In genomic region chr5:123514615-123515355, GRCh38 we compare ENCODE assay signal across 12 cellular contexts. TPM values are rescaled to one million over a fixed set of nuclear protein-coding genes. Genes with fewer than 3 reads are reported as not detected.
A peak's percentile ranks its signal among the peaks of the same experiment; 100 is the strongest.
DNase-seq lines count a peak whose midpoint lies in the region; ATAC-seq, FAIRE-seq and TF ChIP-seq lines count a peak whose summit lies in the region.
"Had no signal": no experiment of that assay in that cellular context is flagged by ENCODE, and none has a peak within 500 bp of the region (broad histone marks: within the 10 kb centered on the region; RNA-seq: fewer than 3 reads in every experiment).

No MANE protein-coding gene starts in this region.

- POLR2A ChIA-PET in CD4-positive, alpha-beta T cell (lab: Charles Lee) = interaction anchor here (6.4 kb wide), 1 partner anchor 91 kb away, joined by 181 read pairs; the partner anchor contains the start of gene CEP120

- H3K27ac Mint-ChIP-seq in CD4-positive, alpha-beta T cell = peak overlapping the region; percentile 28
- H3K27ac Mint-ChIP-seq in activated naive CD8-positive, alpha-beta T cell treated with anti-CD3 and anti-CD28 coated beads for 36 hours = no peak overlapping the region

- H3K9me3 Mint-ChIP-seq in CD4-positive, alpha-beta T cell = no peaks in the 10 kb centered on the region
- H3K9me3 Mint-ChIP-seq in activated naive CD8-positive, alpha-beta T cell treated with anti-CD3 and anti-CD28 coated beads for 36 hours = no peaks in the 10 kb centered on the region

- intact Hi-C loops in CD4-positive, alpha-beta T cell (cut with DNase I, micrococcal nuclease) = loop anchor here in 1 of 2 experiments (5.0 kb wide), 1 partner anchor 742 kb away; no protein-coding TSS in a partner anchor
- intact Hi-C loops in kidney (cut with DNase I) = no loop called here

- H3K9me3 ChIP-seq in CD4-positive, alpha-beta T cell (ENCODE audit: control insufficient read depth, low read length) = no peaks in the 10 kb centered on the region
- no peaks in the 10 kb centered on the region for H3K9me3 ChIP-seq in mucosa of rectum (ENCODE audit: control insufficient read depth in 2 of 2, low read length in 2 of 2)
- H3K9me3 ChIP-seq in kidney (ENCODE audit: control insufficient read depth in 1 of 2, low read length in 2 of 2) = no peaks in the 10 kb centered on the region
- H3K9me3 ChIP-seq: testis had no signal

- no peak for DNase-seq in CD4-positive, alpha-beta T cell
- DNase-seq in GM12891 (ENCODE audit: insufficient read length, low spot score) (no peak), kidney (no peak)
- DNase-seq in activated naive CD8-positive, alpha-beta T cell treated with anti-CD3 and anti-CD28 coated beads for 36 hours = no peak
- no peak for DNase-seq in activated effector memory CD4-positive, alpha-beta T cell treated with Interleukin-2 at 50 U/mL for 16 hours
- DNase-seq: caudate nucleus, testis had no signal

- TF ChIP-seq POLR2A in GM12891 (IDR thresholded peaks at IDR 0.05; ENCODE audit: low read depth, low read length) = no peak

- no peaks in the 10 kb centered on the region for H3K27me3 Mint-ChIP-seq in CD4-positive, alpha-beta T cell
- no peaks in the 10 kb centered on the region for H3K27me3 Mint-ChIP-seq in activated naive CD8-positive, alpha-beta T cell treated with anti-CD3 and anti-CD28 coated beads for 36 hours

- peak; percentile 51 for FAIRE-seq in GM12891 (lab: Jason Lieb, UNC)
- FAIRE-seq in kidney (lab: Jason Lieb, UNC) = no peak
- FAIRE-seq: RCC 7860 had no signal

- H3K36me3 ChIP-seq in mucosa of rectum (ENCODE audit: control insufficient read depth in 2 of 2, insufficient read depth in 2 of 2, low read length in 2 of 2) (no peaks in the 10 kb centered on the region), kidney (ENCODE audit: control insufficient read depth in 1 of 2, insufficient read depth in 2 of 2, low read length in 2 of 2) (no peaks in the 10 kb centered on the region)

- H3K27ac ChIP-seq in CD4-positive, alpha-beta T cell (ENCODE audit: low read depth, low read length) = no peak overlapping the region
- peak overlapping the region; percentile 6 to 11 for H3K27ac ChIP-seq in mucosa of rectum (ENCODE audit: low read depth in 2 of 2, low read length in 2 of 2)
- no peak overlapping the region for H3K27ac ChIP-seq in kidney (ENCODE audit: low read depth in 2 of 2, low read length in 2 of 2)
- H3K27ac ChIP-seq: testis had no signal

- H3K27me3 ChIP-seq in CD4-positive, alpha-beta T cell (ENCODE audit: control insufficient read depth, insufficient read depth, low read length) = no peaks in the 10 kb centered on the region
- no peaks in the 10 kb centered on the region for H3K27me3 ChIP-seq in mucosa of rectum (ENCODE audit: control insufficient read depth in 2 of 2, insufficient read depth in 2 of 2, low read length in 2 of 2)
- H3K27me3 ChIP-seq: testis had no signal

- peaks cover 6% of the 10 kb centered on the region for H3K36me3 Mint-ChIP-seq in CD4-positive, alpha-beta T cell (ENCODE audit: low read depth)
- H3K36me3 Mint-ChIP-seq in activated naive CD8-positive, alpha-beta T cell treated with anti-CD3 and anti-CD28 coated beads for 36 hours = peaks cover 15% of the 10 kb centered on the region

- CTCF ChIA-PET in CD4-positive, alpha-beta T cell (lab: Charles Lee) = interaction anchor here (1.6 to 1.8 kb wide), 2 partner anchors 27 to 91 kb away, joined by 5 to 6 read pairs; partner anchors contain the start of gene CEP120

- H3K4me1 Mint-ChIP-seq in CD4-positive, alpha-beta T cell (ENCODE audit: low read depth) = peaks cover 66% of the 10 kb centered on the region
- H3K4me1 Mint-ChIP-seq in activated naive CD8-positive, alpha-beta T cell treated with anti-CD3 and anti-CD28 coated beads for 36 hours = peaks cover 55% of the 10 kb centered on the region

- no peak for TF ChIP-seq CTCF in CD4-positive, alpha-beta T cell (IDR thresholded peaks at IDR 0.05)
- TF ChIP-seq CTCF in kidney (IDR thresholded peaks at IDR 0.05; ENCODE audit: borderline replicate concordance, extremely low read depth, insufficient read depth) = no peak

- peaks cover 9 to 24% of the 10 kb centered on the region in 2 donors for H3K4me1 ChIP-seq in mucosa of rectum (ENCODE audit: control insufficient read depth in 2 of 2, insufficient read depth in 2 of 2, low read length in 2 of 2)
- H3K4me1 ChIP-seq in kidney (ENCODE audit: control insufficient read depth in 1 of 2, insufficient read depth in 1 of 2, low read depth in 1 of 2, low read length in 2 of 2) = peaks cover 2 to 7% of the 10 kb centered on the region in 2 donors

- no peak overlapping the region for H3K4me3 ChIP-seq in mucosa of rectum (ENCODE audit: low read length in 2 of 2)
- H3K4me3 ChIP-seq in kidney (ENCODE audit: low read length in 2 of 2) = no peak overlapping the region
- H3K4me3 ChIP-seq: testis had no signal

- ATAC-seq in CD4-positive, alpha-beta T cell (ENCODE audit: poor library complexity) = no peak
- ATAC-seq in GM19463 (IDR thresholded peaks at IDR 0.05; ENCODE audit: unreplicated experiment) (no peak), HG02981 (IDR thresholded peaks at IDR 0.05; ENCODE audit: unreplicated experiment) (no peak)
- ATAC-seq: HCT116 had no signal

- peak overlapping the region; percentile 26 for H3K4me3 Mint-ChIP-seq in CD4-positive, alpha-beta T cell
- peak overlapping the region; percentile 18 for H3K4me3 Mint-ChIP-seq in activated naive CD8-positive, alpha-beta T cell treated with anti-CD3 and anti-CD28 coated beads for 36 hours

- H3K9ac ChIP-seq in mucosa of rectum (ENCODE audit: low read depth in 1 of 2, low read length in 2 of 2) (no peak overlapping the region), kidney (ENCODE audit: low read length in 2 of 2) (no peak overlapping the region)

TF ChIP-seq in GM12891, 5 proteins besides CTCF, POLR2A, EP300 and RAD21:
- TF ChIP-seq POLR2AphosphoS5 (IDR thresholded peaks at IDR 0.05; ENCODE audit: low read depth, low read length) = no peak
- TF ChIP-seq PAX5 (IDR thresholded peaks at IDR 0.05; ENCODE audit: insufficient read depth, low read length, severe bottlenecking) = no peak
- TF ChIP-seq POU2F2 (IDR thresholded peaks at IDR 0.05; ENCODE audit: low read depth, low read length) = no peak
- TF ChIP-seq TAF1 (IDR thresholded peaks at IDR 0.05; ENCODE audit: low read depth, low read length) = no peak
- TF ChIP-seq SPI1 (IDR thresholded peaks at IDR 0.05; ENCODE audit: low read depth, low read length) = no peak

RNA-seq across cellular contexts. Expression of gene CSNK1G3, which starts 2.8 kb away (rescaled TPM):
- 10 to 100 TPM; 87.2 to 92.3 TPM for total RNA-seq in CD4-positive, alpha-beta T cell
- polyA plus RNA-seq in GM12891 (2012; ENCODE audit: low read depth, missing spikeins) = 7.2 TPM
- 10 to 100 TPM; 29.9 to 32.8 TPM for total RNA-seq in activated naive CD8-positive, alpha-beta T cell treated with anti-CD3 and anti-CD28 coated beads for 36 hours
- 39.1 TPM for total RNA-seq in kidney
- 8.1 TPM for polyA plus RNA-seq in kidney (ENCODE audit: insufficient read depth, low read depth, low replicate concordance)

Comparison
In these comparisons a context has a peak if more than half of its experiments do, and no peak if none do; other contexts are left out.
1. H3K27ac ChIP-seq: peak in mucosa of rectum (2 of 2); none in CD4-positive, alpha-beta T cell (single experiment) and kidney (0 of 2).